ENCODE assay signal across 34 cellular contexts in the genomic region with DNA sequence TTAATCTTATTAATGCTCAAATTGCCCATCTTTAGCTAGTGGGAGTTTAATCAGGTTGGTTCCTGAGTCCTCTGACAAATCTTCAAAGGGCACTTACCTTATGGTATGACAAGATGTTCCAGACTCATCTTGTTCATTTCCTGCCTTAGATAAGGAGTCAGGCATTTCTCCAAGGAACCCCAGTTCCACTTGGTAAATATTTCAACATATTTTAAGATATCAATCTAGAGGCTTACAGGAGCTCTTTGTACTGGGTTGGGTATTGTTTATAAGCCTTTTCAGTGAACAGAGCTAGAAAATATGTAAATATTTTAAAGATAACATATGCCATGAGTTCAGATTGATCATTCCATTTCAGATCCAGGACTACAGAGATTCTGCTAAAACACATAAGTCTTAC.
"Had no signal": no experiment of that assay in that cellular context is flagged by ENCODE, and none has a peak within 500 bp of the region (broad histone marks: within the 10 kb centered on the region; RNA-seq: fewer than 3 reads in every experiment).

No MANE protein-coding gene starts in this region.

- H3K9me3 ChIP-seq: body of pancreas, breast epithelium had no signal

- ATAC-seq: activated CD8-positive, alpha-beta T cell treated with anti-CD3 and anti-CD28 coated beads for 36 hours; activated naive CD8-positive, alpha-beta T cell treated with anti-CD3 and anti-CD28 coated beads, Interleukin-2, amount 50 U/mL, for 24 hours; body of pancreas had no signal

- H3K4me1 Mint-ChIP-seq: activated B cell treated with CpG ODN at 0.5 μM for 24 hours; activated CD4-positive, alpha-beta T cell treated with anti-CD3 and anti-CD28 coated beads, Interleukin-2, amount 10 ng/mL, durations not matched to agents 24 days and 14 days; activated naive CD4-positive, alpha-beta T cell treated with anti-CD3 and anti-CD28 coated beads, Interleukin-2, amount 10 ng/mL, durations not matched to agents 7 days and 5 days; activated naive CD4-positive, alpha-beta T cell treated with anti-CD3 and anti-CD28 coated beads, Interleukin-2, amount 50 U/mL, for 24 hours; activated naive CD8-positive, alpha-beta T cell treated with anti-CD3 and anti-CD28 coated beads, Interleukin-2, amount 10 ng/mL, durations not matched to agents 7 days and 5 days; activated naive CD8-positive, alpha-beta T cell treated with anti-CD3 and anti-CD28 coated beads, Interleukin-2, amount 50 U/mL, for 24 hours had no signal

- H3K27ac ChIP-seq: body of pancreas, brain microvascular endothelial cell, breast epithelium, VCaP had no signal

- DNase-seq: activated B cell treated with CpG ODN at 0.5 μM for 24 hours; activated CD4-positive, alpha-beta memory T cell treated with anti-CD3 and anti-CD28 coated beads for 36 hours; activated CD4-positive, alpha-beta T cell treated with anti-CD3 and anti-CD28 coated beads for 4 hours; activated CD4-positive, alpha-beta T cell treated with anti-CD3 and anti-CD28 coated beads, Interleukin-2, amount 10 ng/mL, durations not matched to agents 24 days and 14 days; activated CD4-positive, alpha-beta T cell treated with anti-CD3 and anti-CD28 coated beads, Interleukin-2, amount 50 U/mL, for 1 hour; activated CD4-positive, alpha-beta T cell treated with anti-CD3 and anti-CD28 coated beads, Interleukin-2, amount 50 U/mL, for 4 hours; activated CD4-positive, CD25-positive, alpha-beta regulatory T cell treated with anti-CD3 and anti-CD28 coated beads, Interleukin-2, amount 50 U/mL, for 72 hours; activated CD8-positive, alpha-beta memory T cell treated with anti-CD3 and anti-CD28 coated beads, Interleukin-2, amount 50 U/mL, for 4 hours; activated CD8-positive, alpha-beta T cell treated with anti-CD3 and anti-CD28 coated beads for 36 hours; activated effector memory CD4-positive, alpha-beta T cell treated with Interleukin-2 at 50 U/mL for 16 hours; activated gamma-delta T cell; activated naive CD4-positive, alpha-beta T cell treated with anti-CD3 and anti-CD28 coated beads, Interleukin-2, amount 10 ng/mL, durations not matched to agents 7 days and 5 days; activated naive CD4-positive, alpha-beta T cell treated with Interleukin-2 at 50 U/mL for 16 hours; activated naive CD8-positive, alpha-beta T cell treated with anti-CD3 and anti-CD28 coated beads, Interleukin-2, amount 10 ng/mL, durations not matched to agents 7 days and 5 days; activated naive CD8-positive, alpha-beta T cell treated with anti-CD3 and anti-CD28 coated beads, Interleukin-2, amount 50 U/mL, for 24 hours; activated T-cell treated with anti-CD3 and anti-CD28 coated beads for 4 hours; activated T-cell treated with anti-CD3 and anti-CD28 coated beads, Interleukin-2, amount 50 U/mL, for 1 hour; activated T-cell treated with anti-CD3 and anti-CD28 coated beads, Interleukin-2, amount 50 U/mL, for 48 hours; amniotic stem cell; aorta; body of pancreas; brain microvascular endothelial cell; central memory CD4-positive, alpha-beta T cell; SW 1271; T-helper 1 cell; T-helper 2 cell; T-helper 9 cell had no signal

- H3K27ac Mint-ChIP-seq: activated B cell treated with CpG ODN at 0.5 μM for 24 hours; activated CD4-positive, alpha-beta memory T cell treated with anti-CD3 and anti-CD28 coated beads for 36 hours; activated CD4-positive, alpha-beta T cell treated with anti-CD3 and anti-CD28 coated beads, Interleukin-2, amount 10 ng/mL, durations not matched to agents 24 days and 14 days; activated CD8-positive, alpha-beta T cell treated with anti-CD3 and anti-CD28 coated beads for 36 hours; activated naive CD4-positive, alpha-beta T cell treated with anti-CD3 and anti-CD28 coated beads, Interleukin-2, amount 10 ng/mL, durations not matched to agents 7 days and 5 days; activated naive CD4-positive, alpha-beta T cell treated with anti-CD3 and anti-CD28 coated beads, Interleukin-2, amount 50 U/mL, for 24 hours; activated naive CD8-positive, alpha-beta T cell; activated naive CD8-positive, alpha-beta T cell treated with anti-CD3 and anti-CD28 coated beads, Interleukin-2, amount 10 ng/mL, durations not matched to agents 7 days and 5 days; activated naive CD8-positive, alpha-beta T cell treated with anti-CD3 and anti-CD28 coated beads, Interleukin-2, amount 50 U/mL, for 24 hours; activated T-helper 2 cell treated with anti-CD3 and anti-CD28 coated beads, Interferon-gamma antibody, Interleukin-2, Interleukin-4, amounts not matched to agents 10 μg/mL and 5 μg/mL and 100 μg/mL, durations not matched to agents 14 hours and 24 hours and 36 hours; T-helper 1 cell treated with Interleukin-12 subunit alpha and Interleukin-12 subunit beta and Interleukin-4 antibody, amounts not matched to agents 30 μg/mL and 1 μg/mL, for 36 hours; T-helper 2 cell treated with Interferon-gamma antibody and Interleukin-4, amounts not matched to agents 5 μg/mL and 100 μg/mL, for 36 hours had no signal

- H3K4me1 ChIP-seq: body of pancreas, breast epithelium had no signal

- H3K4me3 ChIP-seq: body of pancreas, breast epithelium had no signal

- H3K4me3 Mint-ChIP-seq: activated B cell treated with CpG ODN at 0.5 μM for 24 hours; activated CD4-positive, alpha-beta memory T cell treated with anti-CD3 and anti-CD28 coated beads for 36 hours; activated CD4-positive, alpha-beta T cell treated with anti-CD3 and anti-CD28 coated beads, Interleukin-2, amount 10 ng/mL, durations not matched to agents 24 days and 14 days; activated CD8-positive, alpha-beta T cell treated with anti-CD3 and anti-CD28 coated beads for 36 hours; activated naive CD4-positive, alpha-beta T cell treated with anti-CD3 and anti-CD28 coated beads, Interleukin-2, amount 10 ng/mL, durations not matched to agents 7 days and 5 days; activated naive CD4-positive, alpha-beta T cell treated with anti-CD3 and anti-CD28 coated beads, Interleukin-2, amount 50 U/mL, for 24 hours; activated naive CD8-positive, alpha-beta T cell; activated naive CD8-positive, alpha-beta T cell treated with anti-CD3 and anti-CD28 coated beads, Interleukin-2, amount 10 ng/mL, durations not matched to agents 7 days and 5 days; activated naive CD8-positive, alpha-beta T cell treated with anti-CD3 and anti-CD28 coated beads, Interleukin-2, amount 50 U/mL, for 24 hours; T-helper 1 cell treated with Interleukin-12 subunit alpha and Interleukin-12 subunit beta and Interleukin-4 antibody, amounts not matched to agents 30 μg/mL and 1 μg/mL, for 36 hours; T-helper 2 cell treated with Interferon-gamma antibody and Interleukin-4, amounts not matched to agents 5 μg/mL and 100 μg/mL, for 36 hours had no signal

- H3K9me3 Mint-ChIP-seq: activated B cell treated with CpG ODN at 0.5 μM for 24 hours; activated CD4-positive, alpha-beta memory T cell treated with anti-CD3 and anti-CD28 coated beads for 36 hours; activated CD4-positive, alpha-beta T cell treated with anti-CD3 and anti-CD28 coated beads, Interleukin-2, amount 10 ng/mL, durations not matched to agents 24 days and 14 days; activated CD8-positive, alpha-beta T cell treated with anti-CD3 and anti-CD28 coated beads for 36 hours; activated naive CD4-positive, alpha-beta T cell treated with anti-CD3 and anti-CD28 coated beads, Interleukin-2, amount 10 ng/mL, durations not matched to agents 7 days and 5 days; activated naive CD4-positive, alpha-beta T cell treated with anti-CD3 and anti-CD28 coated beads, Interleukin-2, amount 50 U/mL, for 24 hours; activated naive CD8-positive, alpha-beta T cell treated with anti-CD3 and anti-CD28 coated beads, Interleukin-2, amount 10 ng/mL, durations not matched to agents 7 days and 5 days; activated naive CD8-positive, alpha-beta T cell treated with anti-CD3 and anti-CD28 coated beads, Interleukin-2, amount 50 U/mL, for 24 hours; activated T-helper 2 cell treated with anti-CD3 and anti-CD28 coated beads, Interferon-gamma antibody, Interleukin-2, Interleukin-4, amounts not matched to agents 10 μg/mL and 5 μg/mL and 100 μg/mL, durations not matched to agents 14 hours and 24 hours and 36 hours; T-helper 1 cell treated with Interleukin-12 subunit alpha and Interleukin-12 subunit beta and Interleukin-4 antibody, amounts not matched to agents 30 μg/mL and 1 μg/mL, for 36 hours; T-helper 2 cell treated with Interferon-gamma antibody and Interleukin-4, amounts not matched to agents 5 μg/mL and 100 μg/mL, for 36 hours had no signal

- H3K36me3 Mint-ChIP-seq: activated CD4-positive, alpha-beta memory T cell treated with anti-CD3 and anti-CD28 coated beads for 36 hours; activated naive CD4-positive, alpha-beta T cell treated with anti-CD3 and anti-CD28 coated beads, Interleukin-2, amount 10 ng/mL, durations not matched to agents 7 days and 5 days; activated naive CD4-positive, alpha-beta T cell treated with anti-CD3 and anti-CD28 coated beads, Interleukin-2, amount 50 U/mL, for 24 hours; activated naive CD8-positive, alpha-beta T cell; activated naive CD8-positive, alpha-beta T cell treated with anti-CD3 and anti-CD28 coated beads, Interleukin-2, amount 10 ng/mL, durations not matched to agents 7 days and 5 days had no signal

- H3K36me3 ChIP-seq: brain microvascular endothelial cell, breast epithelium had no signal

- H3K27me3 ChIP-seq: body of pancreas, brain microvascular endothelial cell, breast epithelium had no signal
